ENCODE assay signal across 21 cellular contexts in the genomic region with DNA sequence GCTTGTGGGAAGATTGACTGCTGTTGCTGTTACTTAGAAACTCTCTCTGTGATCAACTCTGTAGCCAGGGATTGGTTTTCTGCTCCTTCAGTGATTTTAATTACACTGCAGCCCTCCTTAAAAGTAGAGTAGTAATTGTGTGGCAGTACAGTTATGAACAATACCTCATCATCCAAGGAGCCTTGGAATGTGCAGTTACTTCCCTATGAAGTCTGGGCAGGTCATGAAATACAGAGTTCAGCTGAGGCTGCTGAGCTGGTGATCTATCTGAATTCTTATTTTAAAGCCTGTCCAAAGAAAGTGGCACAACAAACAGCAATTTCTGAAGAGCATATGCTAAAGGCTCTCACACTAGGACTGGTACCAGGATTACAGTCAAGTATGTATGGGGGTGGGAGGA. TPM values are rescaled to one million over a fixed set of nuclear protein-coding genes. Genes with fewer than 3 reads are reported as not detected.
A peak's percentile ranks its signal among the peaks of the same experiment; 100 is the strongest.
DNase-seq lines count a peak whose midpoint lies in the region; ATAC-seq and TF ChIP-seq lines count a peak whose summit lies in the region.
"Had no signal": no experiment of that assay in that cellular context is flagged by ENCODE, and none has a peak within 500 bp of the region (broad histone marks: within the 10 kb centered on the region; RNA-seq: fewer than 3 reads in every experiment).

No MANE protein-coding gene starts in this region.

- no peak overlapping the region for H2AFZ ChIP-seq in hepatocyte

- ATAC-seq in GM21381 (IDR thresholded peaks at IDR 0.05; ENCODE audit: unreplicated experiment), result no peak

- H3K4me2 ChIP-seq in hepatocyte, result no peak overlapping the region

- no peaks in the 10 kb centered on the region for H4K20me1 ChIP-seq in hepatocyte (ENCODE audit: insufficient read depth, poor library complexity, severe bottlenecking)

- no peaks in the 10 kb centered on the region for H3K36me3 ChIP-seq in hepatocyte (replicated peaks; ENCODE audit: insufficient read depth, low read depth)
- H3K36me3 ChIP-seq: Peyer's patch, SJCRH30 had no signal

- H3K9me3 ChIP-seq in hepatocyte (ENCODE audit: low read depth), result no peaks in the 10 kb centered on the region
- H3K9me3 ChIP-seq: Peyer's patch, SJCRH30 had no signal

- no peak overlapping the region for H3K4me3 ChIP-seq in astrocyte of the spinal cord (ENCODE audit: low read depth, low read length)
- H3K4me3 ChIP-seq in hepatocyte, result no peak overlapping the region
- H3K4me3 ChIP-seq: Peyer's patch, SJCRH30 had no signal

- in situ Hi-C loops in astrocyte of the spinal cord (cut with HindIII; ENCODE audit: low sequenced_read_pairs), result no loop called here

- no peak for TF ChIP-seq CTCF in astrocyte of the spinal cord (IDR thresholded peaks at IDR 0.05; ENCODE audit: low read depth, low read length)
- TF ChIP-seq CTCF in hepatocyte (IDR thresholded peaks at IDR 0.05; ENCODE audit: poor library complexity), result no peak

- H3K27ac ChIP-seq in hepatocyte, result no peak overlapping the region
- H3K27ac ChIP-seq: Peyer's patch, SJCRH30 had no signal

- no peaks in the 10 kb centered on the region for H3K27me3 ChIP-seq in hepatocyte
- H3K27me3 ChIP-seq: Peyer's patch, SJCRH30 had no signal

- no peaks in the 10 kb centered on the region for H3K9me2 ChIP-seq in hepatocyte (replicated peaks; ENCODE audit: insufficient read depth)

- DNase-seq in GM04503 (ENCODE audit: low read depth), result peak; percentile 41
- DNase-seq in astrocyte of the spinal cord (ENCODE audit: low read depth, low spot score), result peak; percentile 3
- DNase-seq in left kidney (ENCODE audit: low read depth, low spot score), result peak; percentile 43
- no peak for DNase-seq in hepatocyte (ENCODE audit: low spot score)
- no peak for DNase-seq in NCI-H146 treated with DMSO at 0.1 percent for 48 hours (lab: John Stamatoyannopoulos, UW; ENCODE audit: unreplicated experiment)
- DNase-seq in posterior vena cava (ENCODE audit: low spot score), result no peak
- DNase-seq: AML-193; C1 segment of cervical spinal cord; CD8-positive, alpha-beta memory T cell; GF-D8; H7; NCI-H1092; NCI-H1436; NCI-H2029 treated with DMSO at 0.1 percent for 48 hours; NCI-H226; NCI-H524; NCI-H774; NK-92 treated with Interleukin-12 subunit alpha and Interleukin-12 subunit beta, amount 100 ng/mL, for 24 hours; Peyer's patch; SJCRH30 had no signal

- intact Hi-C loops in posterior vena cava (cut with DNase I), result no loop called here

- no peaks in the 10 kb centered on the region for H3K79me2 ChIP-seq in hepatocyte

- no peaks in the 10 kb centered on the region for H3K4me1 ChIP-seq in hepatocyte (ENCODE audit: insufficient read depth)
- H3K4me1 ChIP-seq: Peyer's patch, SJCRH30 had no signal

RNA-seq across cellular contexts. Expression of a gene that starts 37.4 kb away (rescaled TPM):
- total RNA-seq in hepatocyte (113 and 126 TPM in 2 replicates), posterior vena cava (10 to 100 TPM; 56.5 to 61.4 TPM)
- 82.3 and 87.8 TPM in 2 replicates for polyA plus RNA-seq in hepatocyte

Comparison
In these comparisons a context has a peak if more than half of its experiments do, and no peak if none do; other contexts are left out.
1. DNase-seq: peak in GM04503 (single experiment), astrocyte of the spinal cord (single experiment) and left kidney (single experiment); none in hepatocyte (single experiment), NCI-H146 treated with DMSO at 0.1 percent for 48 hours (single experiment) and posterior vena cava (single experiment).